ENCODE assay signal across 8 cellular contexts in genomic region chr11:35727140-35727539, GRCh38.
"Had no signal": no experiment of that assay in that cellular context is flagged by ENCODE, and none has a peak within 500 bp of the region (broad histone marks: within the 10 kb centered on the region; RNA-seq: fewer than 3 reads in every experiment).

No MANE protein-coding gene starts in this region.

- ATAC-seq: GM23338, HCT116 had no signal

- H3K4me1 ChIP-seq: HAP-1 had no signal

- H3K4me3 ChIP-seq: GM23338, HAP-1 had no signal

- H3K27me3 Mint-ChIP-seq: IgD-negative memory B cell had no signal

- H3K4me3 Mint-ChIP-seq: GM23338, HFFc6, IgD-negative memory B cell had no signal

- H2AFZ ChIP-seq: GM23338 had no signal

- H3K27ac ChIP-seq: HL-60 had no signal

- H3K4me2 ChIP-seq: GM23338 had no signal

- DNase-seq: H7, HFFc6, KG1 had no signal

- H3K27ac Mint-ChIP-seq: GM23338, HFFc6, IgD-negative memory B cell had no signal

- H3K9me3 ChIP-seq: HAP-1 had no signal

- H3K36me3 ChIP-seq: HAP-1 had no signal
